18 cellular contexts compared by ENCODE assay signal in the genomic region with DNA sequence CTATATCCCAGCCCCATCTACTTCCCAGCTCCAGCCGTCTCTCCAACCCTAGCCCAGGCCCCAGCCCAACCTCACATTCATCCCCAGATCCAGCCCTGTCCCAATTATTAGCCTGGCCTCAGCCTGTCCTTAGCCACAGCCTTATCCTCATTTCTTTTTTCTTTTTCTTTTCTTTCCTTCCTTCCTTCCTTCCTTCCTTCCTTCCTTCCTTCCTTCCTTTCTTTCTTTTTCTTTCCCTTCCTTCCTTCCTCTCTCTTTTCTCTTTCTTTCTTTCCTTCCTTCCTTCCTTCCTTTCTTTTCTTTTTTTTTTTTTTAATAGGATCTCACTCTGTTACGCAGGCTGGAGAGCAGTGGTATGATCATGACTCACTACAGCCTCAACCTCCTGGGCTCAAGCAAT. TPM values are rescaled to one million over a fixed set of nuclear protein-coding genes. Genes with fewer than 3 reads are reported as not detected.
"Had no signal": no experiment of that assay in that cellular context is flagged by ENCODE, and none has a peak within 500 bp of the region (broad histone marks: within the 10 kb centered on the region; RNA-seq: fewer than 3 reads in every experiment).

No MANE protein-coding gene starts in this region.

- ATAC-seq: activated CD4-positive, CD25-positive, alpha-beta regulatory T cell treated with anti-CD3 and anti-CD28 coated beads, Interleukin-2, amount 50 U/mL, for 24 hours; left colon; T-cell had no signal

- H3K27me3 ChIP-seq: vagina had no signal

- H3K9me3 ChIP-seq: neutrophil, SK-N-SH, transverse colon, vagina had no signal

- H3K9me3 Mint-ChIP-seq: activated CD4-positive, alpha-beta memory T cell treated with anti-CD3 and anti-CD28 coated beads for 36 hours; T-cell had no signal

- DNase-seq: activated CD4-positive, alpha-beta memory T cell treated with anti-CD3 and anti-CD28 coated beads for 36 hours; activated naive CD4-positive, alpha-beta T cell treated with anti-CD3 and anti-CD28 coated beads, Interleukin-2, amount 50 U/mL, for 16 hours; cerebellar nuclear complex; dermis blood vessel endothelial cell; head of caudate nucleus; left colon; SK-N-SH; stimulated activated naive CD4-positive, alpha-beta T cell; T-cell; T-helper 9 cell; transverse colon had no signal

- H3K27ac Mint-ChIP-seq: activated CD4-positive, alpha-beta memory T cell treated with anti-CD3 and anti-CD28 coated beads for 36 hours had no signal

- H3K4me3 Mint-ChIP-seq: activated CD4-positive, alpha-beta memory T cell treated with anti-CD3 and anti-CD28 coated beads for 36 hours; T-cell had no signal

- H3K27me3 Mint-ChIP-seq: activated CD4-positive, alpha-beta memory T cell treated with anti-CD3 and anti-CD28 coated beads for 36 hours; T-cell had no signal

- H3K27ac ChIP-seq: neutrophil, transverse colon, vagina had no signal

RNA-seq across cellular contexts. Expression of a gene that starts 7.6 kb away (rescaled TPM):
- total RNA-seq: epithelial cell of proximal tubule had no signal

RNA-seq across cellular contexts. Expression of a gene that starts 16.9 kb away (rescaled TPM):
- total RNA-seq: dermis blood vessel endothelial cell, left colon, lung, renal cortical epithelial cell, transverse colon had no signal

RNA-seq across cellular contexts. Expression of a gene that starts 32.1 kb away (rescaled TPM):
- total RNA-seq: frontal cortex had no signal

RNA-seq across cellular contexts. Expression of a gene that starts 48.7 kb away (rescaled TPM):
- total RNA-seq: activated CD4-positive, alpha-beta memory T cell treated with anti-CD3 and anti-CD28 coated beads for 36 hours; dermis blood vessel endothelial cell; epithelial cell of proximal tubule; frontal cortex; left colon; lung; renal cortical epithelial cell; T-cell; transverse colon; vagina had no signal

RNA-seq across cellular contexts. Expression of a gene that starts 56.1 kb away (rescaled TPM):
- total RNA-seq: activated CD4-positive, alpha-beta memory T cell treated with anti-CD3 and anti-CD28 coated beads for 36 hours; dermis blood vessel endothelial cell; frontal cortex; T-cell; vagina had no signal
